In genomic region chr21:26409735-26410134, GRCh38 we compare ENCODE assay signal across 22 cellular contexts.
A peak's percentile ranks its signal among the peaks of the same experiment; 100 is the strongest.
DNase-seq lines count a peak whose midpoint lies in the region; ATAC-seq, FAIRE-seq and TF ChIP-seq lines count a peak whose summit lies in the region.
"Had no signal": no experiment of that assay in that cellular context is flagged by ENCODE, and none has a peak within 500 bp of the region (broad histone marks: within the 10 kb centered on the region; RNA-seq: fewer than 3 reads in every experiment).

No MANE protein-coding gene starts in this region.

- H3F3A ChIP-seq in smooth muscle cell (ENCODE audit: low read depth), result peaks cover 16% of the 10 kb centered on the region

- no peaks in the 10 kb centered on the region for H3K27me3 ChIP-seq in HepG2 (ENCODE audit: control insufficient read depth in 1 of 2, insufficient read depth in 2 of 2, low read length in 2 of 2)
- H3K27me3 ChIP-seq in right lobe of liver, result no peaks in the 10 kb centered on the region
- no peaks in the 10 kb centered on the region for H3K27me3 ChIP-seq in smooth muscle cell (ENCODE audit: low read depth)
- H3K27me3 ChIP-seq: SJCRH30 had no signal

- TF ChIP-seq EP300 in HepG2 (IDR thresholded peaks at IDR 0.05; ENCODE audit: low read depth in 2 of 2, low read length in 2 of 2) (no peak), HepG2 (CRISPR knock-in tag; IDR thresholded peaks at IDR 0.05; ENCODE audit: borderline replicate concordance) (no peak)

- no peak overlapping the region for H3K4me3 ChIP-seq in HepG2 (replicated peaks in 1 of 3; ENCODE audit: insufficient read depth in 1 of 3, low read depth in 2 of 3, low read length in 3 of 3)
- no peak overlapping the region for H3K4me3 ChIP-seq in right lobe of liver
- H3K4me3 ChIP-seq in smooth muscle cell, result no peak overlapping the region
- H3K4me3 ChIP-seq: SJCRH30 had no signal

- 2% methylated on average over 4 of the region's 4 CpGs for WGBS in HepG2 (ENCODE audit: low lambda C conversion rate)
- WGBS in right lobe of liver (ENCODE audit: insufficient coverage, low coverage, low lambda C conversion rate, missing lambda C conversion rate), result 55% methylated on average over 4 of the region's 4 CpGs
- 34% methylated on average over 4 of the region's 4 CpGs for WGBS in smooth muscle cell (ENCODE audit: low lambda C conversion rate)

- H3K9me3 ChIP-seq in HepG2 (ENCODE audit: low read length) (peaks cover 50% of the 10 kb centered on the region), right lobe of liver (no peaks in the 10 kb centered on the region), smooth muscle cell (replicated peaks; ENCODE audit: low read depth) (no peaks in the 10 kb centered on the region)
- H3K9me3 ChIP-seq: SJCRH30 had no signal

- intact Hi-C loops in HepG2 (cut with micrococcal nuclease; ENCODE audit: unreplicated experiment) (no loop called here), right lobe of liver (cut with DNase I) (no loop called here)

- no peak overlapping the region for H3K9ac ChIP-seq in HepG2 (ENCODE audit: insufficient read depth, low read depth, low read length)
- no peak overlapping the region for H3K9ac ChIP-seq in smooth muscle cell (ENCODE audit: low read depth)

- BruUV-seq in HepG2 (replicated peaks; lab: Mats Ljungman, UMichigan), result no TSS peak

- no peak for FAIRE-seq in HepG2 (lab: Jason Lieb, UNC)
- FAIRE-seq: GM12892, GM19239, HTR-8/SVneo had no signal

- in situ Hi-C loops in HepG2 (cut with HindIII; ENCODE audit: extremely low pct_ligation_motif_present, low pct_unique_long_range_greater_than_20kb), result no loop called here

- TF ChIP-seq POLR2A in HepG2 (IDR thresholded peaks at IDR 0.05; ENCODE audit: insufficient read depth in 1 of 2, low read depth in 2 of 2, low read length in 2 of 2) (no peak), right lobe of liver (IDR thresholded peaks at IDR 0.05) (no peak), GM18505 (IDR thresholded peaks at IDR 0.05; ENCODE audit: borderline replicate concordance, extremely low read depth, insufficient read depth, insufficient read length) (no peak)

- no peak overlapping the region for H2AFZ ChIP-seq in HepG2 (ENCODE audit: low read length)
- H2AFZ ChIP-seq in smooth muscle cell (ENCODE audit: low read depth), result peak overlapping the region; percentile 20

- no peak for DNase-seq in HepG2 (ENCODE audit: low spot score)
- DNase-seq in right lobe of liver, result no peak
- peak; percentile 54 for DNase-seq in amniotic epithelial cell (ENCODE audit: low read depth)
- DNase-seq in left kidney (ENCODE audit: low read depth, low spot score), result peak; percentile 6
- no peak for DNase-seq in smooth muscle cell (lab: John Stamatoyannopoulos, UW; ENCODE audit: unreplicated experiment)
- DNase-seq: C1 segment of cervical spinal cord; GDM1; H9; NCI-H1105; NCI-H187; NCI-H226; NCI-H526 treated with DMSO at 0.1 percent for 48 hours; NK-92 treated with Interleukin-12 subunit alpha and Interleukin-12 subunit beta, amount 100 ng/mL, for 24 hours had no signal

- H3K79me2 ChIP-seq in HepG2 (ENCODE audit: insufficient read depth, low read length) (no peaks in the 10 kb centered on the region), smooth muscle cell (ENCODE audit: low read depth) (no peaks in the 10 kb centered on the region)

- H3K4me1 ChIP-seq in HepG2 (ENCODE audit: insufficient read depth, low read length), result no peaks in the 10 kb centered on the region
- no peaks in the 10 kb centered on the region for H3K4me1 ChIP-seq in right lobe of liver
- H3K4me1 ChIP-seq in smooth muscle cell (ENCODE audit: low read depth), result peaks cover 37% of the 10 kb centered on the region

- H4K20me1 ChIP-seq in HepG2 (ENCODE audit: insufficient read depth, low read length), result no peaks in the 10 kb centered on the region
- no peaks in the 10 kb centered on the region for H4K20me1 ChIP-seq in smooth muscle cell (ENCODE audit: low read depth)

- no peak for ATAC-seq in HepG2
- no peak for ATAC-seq in right lobe of liver
- no peak for ATAC-seq in HG03354 (IDR thresholded peaks at IDR 0.05; ENCODE audit: poor library complexity, severe bottlenecking, unreplicated experiment)
- no peak for ATAC-seq in HG02678 (IDR thresholded peaks at IDR 0.05; ENCODE audit: unreplicated experiment)
- ATAC-seq in GM18505 (IDR thresholded peaks at IDR 0.05; ENCODE audit: unreplicated experiment), result no peak

- H3K27ac ChIP-seq in HepG2 (ENCODE audit: extremely low read length, insufficient read depth, low read length) (no peak overlapping the region), right lobe of liver (no peak overlapping the region), smooth muscle cell (ENCODE audit: low read depth) (peak overlapping the region; percentile 74)
- H3K27ac ChIP-seq: 22Rv1, HL-60, SJCRH30 had no signal

- TF ChIP-seq RAD21 in HepG2 (CRISPR knock-in tag; IDR thresholded peaks at IDR 0.05), result no peak

- CTCF ChIA-PET in HepG2 (lab: Yijun Ruan, JAX; ENCODE audit: low intra/inter-chr PET ratio, low total read pairs), result no interaction called here

- no peaks in the 10 kb centered on the region for H3K36me3 ChIP-seq in HepG2 (replicated peaks in 1 of 2; ENCODE audit: control insufficient read depth in 1 of 2, insufficient read depth in 2 of 2, low read length in 2 of 2)
- H3K36me3 ChIP-seq in right lobe of liver, result no peaks in the 10 kb centered on the region
- H3K36me3 ChIP-seq in smooth muscle cell (ENCODE audit: low read depth), result no peaks in the 10 kb centered on the region
- H3K36me3 ChIP-seq: SJCRH30 had no signal

- H3K4me2 ChIP-seq in HepG2 (ENCODE audit: low read depth, low read length), result no peak overlapping the region
- peak overlapping the region; percentile 70 for H3K4me2 ChIP-seq in smooth muscle cell

- TF ChIP-seq CTCF in HepG2 (CRISPR knock-in tag; IDR thresholded peaks at IDR 0.05) (no peak), right lobe of liver (IDR thresholded peaks at IDR 0.05) (no peak), smooth muscle cell (IDR thresholded peaks at IDR 0.05; ENCODE audit: borderline replicate concordance, insufficient read depth, poor library complexity, severe bottlenecking) (no peak)

- POLR2A ChIA-PET in HepG2 (lab: Yijun Ruan, JAX), result no interaction called here

TF ChIP-seq in HepG2, 621 proteins besides CTCF, POLR2A, EP300 and RAD21:
- no peak for TF ChIP-seq ATF1 (CRISPR knock-in tag; IDR thresholded peaks at IDR 0.05)
- 0 out of 2 replicates have a peak, but pooled peaks have one; percentile 5 for TF ChIP-seq CEBPB (IDR thresholded peaks at IDR 0.05; ENCODE audit: borderline replicate concordance, low read depth, low read length)

Comparison
In these comparisons a context has a peak if more than half of its experiments do, and no peak if none do; other contexts are left out.
1. DNase-seq: peak in amniotic epithelial cell (single experiment) and left kidney (single experiment); none in HepG2 (single experiment), right lobe of liver (0 of 3) and smooth muscle cell (single experiment).